8 cellular contexts compared by ENCODE assay signal in genomic region chr14:49634547-49635334, GRCh38. TPM values are rescaled to one million over a fixed set of nuclear protein-coding genes. Genes with fewer than 3 reads are reported as not detected.
DNase-seq lines count a peak whose midpoint lies in the region; ATAC-seq, FAIRE-seq and TF ChIP-seq lines count a peak whose summit lies in the region.

Gene DNAAF2 (minus strand): TSS chr14:49635244. CDS start chr14:49635149, 95 bp downstream.

- no peaks in the 10 kb centered on the region for H3K9me3 Mint-ChIP-seq in activated naive CD8-positive, alpha-beta T cell treated with anti-CD3 and anti-CD28 coated beads, Interleukin-2, amount 50 U/mL, for 24 hours

- TF ChIP-seq RAD21 in SK-N-SH (IDR thresholded peaks at IDR 0.05; ENCODE audit: low read length) = no peak

- POLR2A ChIA-PET in SK-N-SH (lab: Yijun Ruan, JAX) = interaction anchor here (0.6 to 2.6 kb wide), 6 partner anchors 14 to 228 kb away, joined by 5 to 27 read pairs (median 8); partner anchors contain the start of genes KLHDC2, MGAT2, POLE2 and RPL36AL

- H3K27ac Mint-ChIP-seq in activated naive CD8-positive, alpha-beta T cell treated with anti-CD3 and anti-CD28 coated beads, Interleukin-2, amount 50 U/mL, for 24 hours = peak within 1 kb of the TSS; percentile 98

- H3K4me2 ChIP-seq in SK-N-SH = peak within 1 kb of the TSS; percentile 99

- peak within 1 kb of the TSS; percentile 72 to 86 for H3K4me3 ChIP-seq in SK-N-SH (ENCODE audit: low read depth in 2 of 2, low read length in 1 of 2)

- H3K9me3 ChIP-seq in SK-N-SH = no peaks in the 10 kb centered on the region

- TF ChIP-seq EP300 in SK-N-SH (IDR thresholded peaks at IDR 0.05; ENCODE audit: borderline replicate concordance in 1 of 2, low read depth in 1 of 2, low read length in 1 of 2) = no peak

- TF ChIP-seq CTCF in SK-N-SH (IDR thresholded peaks at IDR 0.05) = no peak

- peaks cover 4 to 7% of the 10 kb centered on the region in 2 experiments; a peak in 3 of 4 replicates for H3K4me1 ChIP-seq in SK-N-SH (ENCODE audit: control insufficient read depth in 1 of 2, insufficient read depth in 2 of 2, low read depth in 1 of 2, low read length in 1 of 2)

- no peaks in the 10 kb centered on the region for H3K27me3 Mint-ChIP-seq in activated naive CD8-positive, alpha-beta T cell treated with anti-CD3 and anti-CD28 coated beads, Interleukin-2, amount 50 U/mL, for 24 hours

- peak; percentile 50 for FAIRE-seq in urothelium cell line (lab: Jason Lieb, UNC)

- CTCF ChIA-PET in SK-N-SH (lab: Yijun Ruan, JAX) = interaction anchor here (0.6 to 3.8 kb wide), 27 partner anchors 13 to 231 kb away, joined by 3 to 39 read pairs (median 5); partner anchors contain the start of genes KLHDC2, LRR1, MGAT2 and NEMF

- peak within 1 kb of the TSS; percentile 87; the same call in 1 of the 2 replicates for H2AFZ ChIP-seq in SK-N-SH (ENCODE audit: low read depth)

- no peaks in the 10 kb centered on the region for H3K27me3 ChIP-seq in SK-N-SH (ENCODE audit: insufficient read depth)

- peak within 1 kb of the TSS; percentile 94 to 95 for H3K27ac ChIP-seq in SK-N-SH (ENCODE audit: low read depth in 2 of 2, low read length in 1 of 2)

- ATAC-seq in activated naive CD8-positive, alpha-beta T cell treated with anti-CD3 and anti-CD28 coated beads, Interleukin-2, amount 50 U/mL, for 24 hours = peak; percentile 37
- peak; percentile 56 for ATAC-seq in Right ventricle myocardium superior (ENCODE audit: poor library complexity)

- 0% methylated on average over 11 of the region's 80 CpGs for WGBS in SK-N-SH (ENCODE audit: low lambda C conversion rate)

- peak within 1 kb of the TSS; percentile 82 for H3K9ac ChIP-seq in SK-N-SH

- peaks cover 12 to 24% of the 10 kb centered on the region in 2 experiments for H3K36me3 ChIP-seq in SK-N-SH (replicated peaks in 1 of 2; ENCODE audit: control insufficient read depth in 1 of 2, insufficient read depth in 2 of 2, low read length in 1 of 2)

- H3K9me2 ChIP-seq in SK-N-SH = no peaks in the 10 kb centered on the region

- DNase-seq in GM04504 (ENCODE audit: low read depth) (peak; percentile 47), HCEC 1CT (peak; percentile 67), M059J (ENCODE audit: low read depth) (peak; percentile 78), SK-N-SH (peak; percentile 74), Right ventricle myocardium superior (peak; percentile 71), posterior vena cava (ENCODE audit: low spot score) (peak; percentile 89), urothelium cell line (ENCODE audit: low spot score) (peak; percentile 76)
- peak; percentile 64 for DNase-seq in activated naive CD8-positive, alpha-beta T cell treated with anti-CD3 and anti-CD28 coated beads, Interleukin-2, amount 50 U/mL, for 24 hours

- H3K79me2 ChIP-seq in SK-N-SH (ENCODE audit: insufficient read depth) = peaks cover 87% of the 10 kb centered on the region

- intact Hi-C loops in Right ventricle myocardium superior (cut with DNase I) = loop anchor here (1.0 to 5.0 kb wide), 2 partner anchors 58 to 134 kb away; partner anchors contain the start of genes KLHDC1 and KLHDC2
- intact Hi-C loops in posterior vena cava (cut with DNase I) = loop anchor here in 1 of 2 donors (10.0 kb wide), 2 partner anchors 60 to 130 kb away; partner anchors contain the start of genes KLHDC1 and KLHDC2

- peak within 1 kb of the TSS; percentile 99 for H3K4me3 Mint-ChIP-seq in activated naive CD8-positive, alpha-beta T cell treated with anti-CD3 and anti-CD28 coated beads, Interleukin-2, amount 50 U/mL, for 24 hours

- H3F3A ChIP-seq in SK-N-SH (replicated peaks; ENCODE audit: insufficient read depth) = peaks cover 23% of the 10 kb centered on the region

- H3K4me1 Mint-ChIP-seq in activated naive CD8-positive, alpha-beta T cell treated with anti-CD3 and anti-CD28 coated beads, Interleukin-2, amount 50 U/mL, for 24 hours = peaks cover 51% of the 10 kb centered on the region

- peaks cover 8% of the 10 kb centered on the region; the same call in 1 of the 2 replicates for H4K20me1 ChIP-seq in SK-N-SH (ENCODE audit: insufficient read depth)

- H3K36me3 Mint-ChIP-seq in activated naive CD8-positive, alpha-beta T cell treated with anti-CD3 and anti-CD28 coated beads, Interleukin-2, amount 50 U/mL, for 24 hours (ENCODE audit: low read depth) = peaks cover 50% of the 10 kb centered on the region

TF ChIP-seq in SK-N-SH, 30 proteins besides CTCF, POLR2A, EP300 and RAD21:
- TF ChIP-seq MXI1 (IDR thresholded peaks at IDR 0.05; ENCODE audit: low read depth, low read length) (peak; percentile 80), MAX (IDR thresholded peaks at IDR 0.05; ENCODE audit: low read depth) (peak; percentile 68), TAF1 (IDR thresholded peaks at IDR 0.05; ENCODE audit: borderline replicate concordance, low read depth, low read length) (no peak), RXRA (IDR thresholded peaks at IDR 0.05; ENCODE audit: borderline replicate concordance, low read depth) (no peak), SIN3A (IDR thresholded peaks at IDR 0.05; ENCODE audit: borderline replicate concordance, low read depth, low read length) (peak; percentile 30), NRF1 (IDR thresholded peaks at IDR 0.05; ENCODE audit: low read depth, low read length) (peak; percentile 54; the same call in 1 of the 2 replicates)

RNA-seq across cellular contexts. Expression of gene DNAAF2, which starts in this region (rescaled TPM):
- total RNA-seq in M059J (2014; rRNA removed; shearing (Covaris generic)) = 10.4 and 10.9 TPM in 2 replicates
- polyA plus RNA-seq in SK-N-SH (2012; rRNA removed) = 8.9 and 9.9 TPM in 2 replicates
- polyA plus RNA-seq in SK-N-SH (2012; cell fraction: cytosol; rRNA removed) = 10.8 and 11.4 TPM in 2 replicates
- 5.8 and 9.6 TPM in 2 replicates for polyA plus RNA-seq in SK-N-SH (2012; cell fraction: nucleus; rRNA removed)
- total RNA-seq in Right ventricle myocardium superior = 6.1 TPM
- total RNA-seq in posterior vena cava = 1 to 10 TPM; 4.3 to 6.1 TPM

Comparison
In these comparisons a context has a peak if more than half of its experiments do, and no peak if none do; other contexts are left out.
1. Peak in every context shown above with its lines: DNase-seq, ATAC-seq, H3K4me3 ChIP-seq and H3K27ac ChIP-seq.